25 cellular contexts compared by ENCODE assay signal in genomic region chr1:225561675-225562074, GRCh38.
DNase-seq lines count a peak whose midpoint lies in the region; ATAC-seq, FAIRE-seq and TF ChIP-seq lines count a peak whose summit lies in the region.
"Had no signal": no experiment of that assay in that cellular context is flagged by ENCODE, and none has a peak within 500 bp of the region (broad histone marks: within the 10 kb centered on the region; RNA-seq: fewer than 3 reads in every experiment).

No MANE protein-coding gene starts in this region.

- H2BK120ac ChIP-seq in IMR-90 (ENCODE audit: low read depth, low read length), result no peak overlapping the region
- no peak overlapping the region for H2BK120ac ChIP-seq in mesenchymal stem cell (ENCODE audit: low read depth, low read length)

- no peaks in the 10 kb centered on the region for H3K9me3 Mint-ChIP-seq in activated CD4-positive, alpha-beta T cell treated with anti-CD3 and anti-CD28 coated beads, Interleukin-2, amount 10 ng/mL, durations not matched to agents 24 days and 14 days
- H3K9me3 Mint-ChIP-seq in activated CD8-positive, alpha-beta T cell treated with anti-CD3 and anti-CD28 coated beads, Interleukin-2, amount 10 ng/mL, durations not matched to agents 7 days and 5 days (ENCODE audit: insufficient read depth), result peaks cover 2% of the 10 kb centered on the region

- H3K18ac ChIP-seq in IMR-90 (ENCODE audit: low read depth, low read length) (no peak overlapping the region), mesenchymal stem cell (ENCODE audit: low read depth in 1 of 2, low read length in 2 of 2) (peak overlapping the region in 1 of 2 experiments; percentile 8)

- TF ChIP-seq POLR2A in IMR-90 (IDR thresholded peaks at IDR 0.05; ENCODE audit: low read depth, low read length) (no peak), K562 (conservative IDR thresholded peaks at IDR 0.05) (no peak), breast epithelium (IDR thresholded peaks at IDR 0.05) (no peak)

- H3K36me3 Mint-ChIP-seq in activated CD4-positive, alpha-beta T cell treated with anti-CD3 and anti-CD28 coated beads, Interleukin-2, amount 10 ng/mL, durations not matched to agents 24 days and 14 days (ENCODE audit: low read depth), result no peaks in the 10 kb centered on the region
- no peaks in the 10 kb centered on the region for H3K36me3 Mint-ChIP-seq in activated CD8-positive, alpha-beta T cell treated with anti-CD3 and anti-CD28 coated beads, Interleukin-2, amount 10 ng/mL, durations not matched to agents 7 days and 5 days (ENCODE audit: low read depth)
- H3K36me3 Mint-ChIP-seq: CD4-positive, CD25-positive, alpha-beta regulatory T cell; CD8-positive, alpha-beta T cell had no signal

- H2BK20ac ChIP-seq in IMR-90 (ENCODE audit: low read depth, low read length), result no peak overlapping the region

- no peaks in the 10 kb centered on the region; the same call in 1 of the 2 replicates for H3K4me1 ChIP-seq in IMR-90 (ENCODE audit: control insufficient read depth, insufficient read depth, low read length)
- no peaks in the 10 kb centered on the region; a peak in 1 of 5 replicates for H3K4me1 ChIP-seq in K562 (replicated peaks in 1 of 2; ENCODE audit: control insufficient read depth in 2 of 2, insufficient read depth in 2 of 2, low read length in 2 of 2)
- peaks cover 2% of the 10 kb centered on the region for H3K4me1 ChIP-seq in mesenchymal stem cell (ENCODE audit: control insufficient read depth, insufficient read depth, low read depth, low read length)
- H3K4me1 ChIP-seq in breast epithelium, result no peaks in the 10 kb centered on the region
- H3K4me1 ChIP-seq: BLaER1, Caco-2, HAP-1 had no signal

- H3K9me1 ChIP-seq in IMR-90 (ENCODE audit: insufficient read depth, low read length), result peaks cover 6% of the 10 kb centered on the region; the same call in 1 of the 2 replicates
- H3K9me1 ChIP-seq in K562 (ENCODE audit: control insufficient read depth, insufficient read depth, low read length), result no peaks in the 10 kb centered on the region

- no peak overlapping the region for H2BK15ac ChIP-seq in IMR-90 (ENCODE audit: low read depth, low read length)
- H2BK15ac ChIP-seq in mesenchymal stem cell (ENCODE audit: low read depth, poor library complexity, severe bottlenecking), result no peak overlapping the region

- H3K4me1 Mint-ChIP-seq in activated CD4-positive, alpha-beta T cell treated with anti-CD3 and anti-CD28 coated beads, Interleukin-2, amount 10 ng/mL, durations not matched to agents 24 days and 14 days, result no peaks in the 10 kb centered on the region
- H3K4me1 Mint-ChIP-seq in activated CD8-positive, alpha-beta T cell treated with anti-CD3 and anti-CD28 coated beads, Interleukin-2, amount 10 ng/mL, durations not matched to agents 7 days and 5 days (ENCODE audit: low read depth), result no peaks in the 10 kb centered on the region
- H3K4me1 Mint-ChIP-seq: B cell; CD4-positive, CD25-positive, alpha-beta regulatory T cell had no signal

- no peak overlapping the region for H3K4me3 ChIP-seq in IMR-90 (ENCODE audit: insufficient read depth, low read depth, low read length)
- no peak overlapping the region for H3K4me3 ChIP-seq in K562
- H3K4me3 ChIP-seq in mesenchymal stem cell (ENCODE audit: insufficient read depth in 1 of 2, low read depth in 1 of 2, low read length in 2 of 2), result no peak overlapping the region
- no peak overlapping the region for H3K4me3 ChIP-seq in breast epithelium
- H3K4me3 ChIP-seq: BLaER1, GM12878, HAP-1 had no signal

- H2AK5ac ChIP-seq in IMR-90 (ENCODE audit: low read depth, low read length), result no peak overlapping the region
- no peak overlapping the region for H2AK5ac ChIP-seq in mesenchymal stem cell (ENCODE audit: low read length, severe bottlenecking)

- H3K36me3 ChIP-seq in IMR-90 (ENCODE audit: control insufficient read depth, insufficient read depth, low read length), result peaks cover 14% of the 10 kb centered on the region
- no peaks in the 10 kb centered on the region for H3K36me3 ChIP-seq in K562 (ENCODE audit: control insufficient read depth, insufficient read depth, low read length)
- peaks cover 8 to 19% of the 10 kb centered on the region in 2 experiments for H3K36me3 ChIP-seq in mesenchymal stem cell (ENCODE audit: control insufficient read depth in 1 of 2, insufficient read depth in 2 of 2, low read depth in 1 of 2, low read length in 2 of 2)
- no peaks in the 10 kb centered on the region for H3K36me3 ChIP-seq in breast epithelium

- in situ Hi-C loops in IMR-90 (cut with MboI; ENCODE audit: low sequenced_read_pairs), result no loop called here
- in situ Hi-C loops in K562 (cut with MboI), result no loop called here

- no peak overlapping the region for H3K27ac Mint-ChIP-seq in activated CD4-positive, alpha-beta T cell treated with anti-CD3 and anti-CD28 coated beads, Interleukin-2, amount 10 ng/mL, durations not matched to agents 24 days and 14 days
- no peak overlapping the region for H3K27ac Mint-ChIP-seq in activated CD8-positive, alpha-beta T cell treated with anti-CD3 and anti-CD28 coated beads, Interleukin-2, amount 10 ng/mL, durations not matched to agents 7 days and 5 days
- H3K27ac Mint-ChIP-seq: B cell; CD4-positive, CD25-positive, alpha-beta regulatory T cell; CD8-positive, alpha-beta T cell had no signal

- no peak overlapping the region for H4K5ac ChIP-seq in IMR-90 (ENCODE audit: low read depth, low read length)

- no peak overlapping the region for H2BK5ac ChIP-seq in IMR-90 (ENCODE audit: low read depth, low read length, poor library complexity, severe bottlenecking)
- H2BK5ac ChIP-seq in mesenchymal stem cell (ENCODE audit: low read depth, low read length, poor library complexity, severe bottlenecking), result no peak overlapping the region

- H3K79me2 ChIP-seq in K562 (ENCODE audit: control insufficient read depth, insufficient read depth, low read length), result no peaks in the 10 kb centered on the region

- H3K4me3 Mint-ChIP-seq in activated CD4-positive, alpha-beta T cell treated with anti-CD3 and anti-CD28 coated beads, Interleukin-2, amount 10 ng/mL, durations not matched to agents 24 days and 14 days, result no peak overlapping the region
- H3K4me3 Mint-ChIP-seq in activated CD8-positive, alpha-beta T cell treated with anti-CD3 and anti-CD28 coated beads, Interleukin-2, amount 10 ng/mL, durations not matched to agents 7 days and 5 days, result no peak overlapping the region
- H3K4me3 Mint-ChIP-seq: B cell; CD4-positive, CD25-positive, alpha-beta regulatory T cell; CD8-positive, alpha-beta T cell had no signal

- H3K23ac ChIP-seq in IMR-90 (ENCODE audit: low read depth, low read length) (peak overlapping the region; percentile 42; the same call in 1 of the 2 replicates), mesenchymal stem cell (ENCODE audit: low read length in 2 of 2) (no peak overlapping the region)

- H3K79me1 ChIP-seq in IMR-90 (ENCODE audit: low read depth in 1 of 2, low read length in 2 of 2) (peaks cover 23 to 36% of the 10 kb centered on the region in 2 experiments), mesenchymal stem cell (replicated peaks; ENCODE audit: low read length, poor library complexity, severe bottlenecking) (peaks cover 21% of the 10 kb centered on the region)

- DNase-seq in activated CD4-positive, alpha-beta T cell treated with anti-CD3 and anti-CD28 coated beads, Interleukin-2, amount 10 ng/mL, durations not matched to agents 24 days and 14 days, result peak; percentile 34
- no peak for DNase-seq in activated CD4-positive, alpha-beta T cell treated with anti-CD3 and anti-CD28 coated beads for 1 hour
- DNase-seq in IMR-90 (no peak), K562 (ENCODE audit: extremely low read depth in 1 of 4, low spot score in 3 of 4) (peak in 1 of 4 experiments; percentile 9), mesenchymal stem cell (peak; percentile 14), breast epithelium (ENCODE audit: low spot score in 2 of 2) (no peak)
- no peak for DNase-seq in activated CD8-positive, alpha-beta T cell treated with anti-CD3 and anti-CD28 coated beads, Interleukin-2, amount 10 ng/mL, durations not matched to agents 7 days and 5 days
- DNase-seq: Caco-2; CD4-positive, CD25-positive, alpha-beta regulatory T cell; CD8-positive, alpha-beta T cell; DMS 273 treated with DMSO at 0.1 percent for 48 hours; DMS79; EL; GDM1; GOT3 had no signal

- H3K9me3 ChIP-seq in IMR-90 (ENCODE audit: control insufficient read depth, insufficient read depth, low read length), result peaks cover 2% of the 10 kb centered on the region; the same call in 1 of the 2 replicates
- no peaks in the 10 kb centered on the region for H3K9me3 ChIP-seq in K562 (replicated peaks; ENCODE audit: control insufficient read depth, insufficient read depth, low read depth, low read length)
- H3K9me3 ChIP-seq in mesenchymal stem cell (ENCODE audit: control insufficient read depth, low read length), result no peaks in the 10 kb centered on the region
- H3K9me3 ChIP-seq in breast epithelium, result peaks cover 0 to 4% of the 10 kb centered on the region in 2 donors
- H3K9me3 ChIP-seq: Caco-2, HAP-1 had no signal

- TF ChIP-seq EP300 in K562 (IDR thresholded peaks at IDR 0.05; ENCODE audit: low read length), result no peak

- no peak overlapping the region for H2AK9ac ChIP-seq in IMR-90 (replicated peaks; ENCODE audit: low read depth, low read length, poor library complexity)

- FAIRE-seq in K562 (lab: Jason Lieb, UNC), result no peak
- FAIRE-seq: A204.1, GM12878, GM19239, H54 had no signal

- ATAC-seq in IMR-90 (ENCODE audit: low read depth) (no peak), K562 (peak; percentile 42), GM19328 (IDR thresholded peaks at IDR 0.05; ENCODE audit: unreplicated experiment) (no peak)
- no peak for ATAC-seq in activated CD8-positive, alpha-beta T cell treated with anti-CD3 and anti-CD28 coated beads, Interleukin-2, amount 10 ng/mL, durations not matched to agents 7 days and 5 days
- ATAC-seq: CD8-positive, alpha-beta T cell; GM12878 had no signal

- TF ChIP-seq RAD21 in IMR-90 (IDR thresholded peaks at IDR 0.05; ENCODE audit: low read length) (no peak), K562 (CRISPR knock-in tag; conservative IDR thresholded peaks at IDR 0.05 in 1 of 2, IDR thresholded peaks at IDR 0.05 in 1 of 2) (no peak)

- H3K4me2 ChIP-seq in IMR-90 (ENCODE audit: low read depth, low read length) (no peak overlapping the region), K562 (ENCODE audit: insufficient read depth, low read length) (no peak overlapping the region), mesenchymal stem cell (ENCODE audit: low read length, poor library complexity, severe bottlenecking) (no peak overlapping the region)
- H3K4me2 ChIP-seq: BLaER1 had no signal

- H4K8ac ChIP-seq in IMR-90 (ENCODE audit: low read depth in 2 of 2, low read length in 2 of 2), result no peak overlapping the region
- H4K8ac ChIP-seq in mesenchymal stem cell (ENCODE audit: low read length), result no peak overlapping the region

- TF ChIP-seq CTCF in IMR-90 (conservative IDR thresholded peaks at IDR 0.05; ENCODE audit: low read depth, low read length), result no peak
- no peak for TF ChIP-seq CTCF in K562 (IDR thresholded peaks at IDR 0.05 in 2 of 3, conservative IDR thresholded peaks at IDR 0.05 in 1 of 3; ENCODE audit: insufficient read depth in 2 of 3, low read depth in 1 of 3, low read length in 3 of 3)
- TF ChIP-seq CTCF in breast epithelium (IDR thresholded peaks at IDR 0.05), result no peak

- no peak overlapping the region for H3K56ac ChIP-seq in IMR-90 (ENCODE audit: extremely low read depth, insufficient read depth, low read length)

- BruUV-seq in IMR-90 (replicated peaks; lab: Mats Ljungman, UMichigan) (no TSS peak), K562 (replicated peaks; lab: Mats Ljungman, UMichigan) (no TSS peak)

- H2AFZ ChIP-seq in IMR-90 (replicated peaks; ENCODE audit: low read length, poor library complexity), result no peak overlapping the region
- no peak overlapping the region for H2AFZ ChIP-seq in K562 (ENCODE audit: low read depth, low read length)
- no peak overlapping the region for H2AFZ ChIP-seq in mesenchymal stem cell (ENCODE audit: low read depth, low read length)

- no peak overlapping the region for H3K4ac ChIP-seq in IMR-90 (ENCODE audit: low read depth, low read length)
- H3K4ac ChIP-seq in mesenchymal stem cell (ENCODE audit: low read depth in 1 of 2, low read length in 2 of 2), result no peak overlapping the region

- no peak overlapping the region for H3K14ac ChIP-seq in IMR-90 (replicated peaks; ENCODE audit: low read depth, low read length)
- no peak overlapping the region for H3K14ac ChIP-seq in mesenchymal stem cell (ENCODE audit: low read length in 2 of 2)

- dilution Hi-C loops in IMR-90 (cut with HindIII; ENCODE audit: low sequenced_read_pairs, unreplicated experiment), result no loop called here

- H4K20me1 ChIP-seq in IMR-90 (ENCODE audit: insufficient read depth, low read length) (peaks cover 6% of the 10 kb centered on the region), K562 (replicated peaks; ENCODE audit: control insufficient read depth, insufficient read depth, low read length) (no peaks in the 10 kb centered on the region)
- H4K20me1 ChIP-seq: BLaER1 had no signal

- POLR2A ChIA-PET in IMR-90 (lab: Charles Lee; ENCODE audit: unreplicated experiment), result no interaction called here
- POLR2A ChIA-PET in K562 (lab: Yijun Ruan, JAX), result interaction anchor here (1.2 to 1.4 kb wide), 2 partner anchors 9 to 216 kb away, joined by 3 read pairs; no protein-coding TSS in a partner anchor
- POLR2A ChIA-PET in activated CD8-positive, alpha-beta T cell treated with anti-CD3 and anti-CD28 coated beads, Interleukin-2, amount 10 ng/mL, durations not matched to agents 7 days and 5 days (lab: Charles Lee), result no interaction called here

- H3K9ac ChIP-seq in IMR-90 (ENCODE audit: low read depth, low read length) (no peak overlapping the region), K562 (ENCODE audit: insufficient read depth in 1 of 2, low read depth in 2 of 2, low read length in 2 of 2) (no peak overlapping the region), mesenchymal stem cell (ENCODE audit: low read length) (no peak overlapping the region)
- H3K9ac ChIP-seq: BLaER1 had no signal

- H2BK12ac ChIP-seq in mesenchymal stem cell (ENCODE audit: low read length in 2 of 2), result no peak overlapping the region

- H3K27ac ChIP-seq in IMR-90 (ENCODE audit: insufficient read depth, low read length), result no peak overlapping the region
- no peak overlapping the region for H3K27ac ChIP-seq in K562 (ENCODE audit: extremely low read depth, low read depth, low read length)
- H3K27ac ChIP-seq in mesenchymal stem cell (ENCODE audit: low read length, poor library complexity, severe bottlenecking), result no peak overlapping the region
- no peak overlapping the region for H3K27ac ChIP-seq in breast epithelium
- H3K27ac ChIP-seq: 22Rv1, BLaER1, C4-2B had no signal

- no peaks in the 10 kb centered on the region for H3K27me3 ChIP-seq in IMR-90 (ENCODE audit: control insufficient read depth, insufficient read depth, low read length)
- peaks cover 4 to 28% of the 10 kb centered on the region in 2 experiments; a peak in 4 of 5 replicates for H3K27me3 ChIP-seq in K562 (ENCODE audit: control insufficient read depth in 2 of 2, insufficient read depth in 2 of 2, low read length in 2 of 2)
- no peaks in the 10 kb centered on the region for H3K27me3 ChIP-seq in mesenchymal stem cell (ENCODE audit: control insufficient read depth in 1 of 2, insufficient read depth in 1 of 2, low read length in 2 of 2)
- no peaks in the 10 kb centered on the region for H3K27me3 ChIP-seq in breast epithelium
- H3K27me3 ChIP-seq: BLaER1 had no signal

- CTCF ChIA-PET in IMR-90 (lab: Yijun Ruan, JAX), result interaction anchor here (0.9 kb wide), 1 partner anchor 216 kb away, joined by 3 read pairs; no protein-coding TSS in a partner anchor
- CTCF ChIA-PET in K562 (lab: Yijun Ruan, JAX; ENCODE audit: low intra/inter-chr PET ratio), result interaction anchor here (0.6 kb wide), 1 partner anchor 87 kb away, joined by 3 read pairs; no protein-coding TSS in a partner anchor
- CTCF ChIA-PET in activated CD8-positive, alpha-beta T cell treated with anti-CD3 and anti-CD28 coated beads, Interleukin-2, amount 10 ng/mL, durations not matched to agents 7 days and 5 days (lab: Charles Lee), result interaction anchor here (0.6 to 1.0 kb wide), 2 partner anchors 47 to 63 kb away, joined by 3 read pairs; no protein-coding TSS in a partner anchor

- H3K27me3 Mint-ChIP-seq in activated CD4-positive, alpha-beta T cell treated with anti-CD3 and anti-CD28 coated beads, Interleukin-2, amount 10 ng/mL, durations not matched to agents 24 days and 14 days, result peaks cover 10% of the 10 kb centered on the region
- peaks cover 9% of the 10 kb centered on the region for H3K27me3 Mint-ChIP-seq in activated CD8-positive, alpha-beta T cell treated with anti-CD3 and anti-CD28 coated beads, Interleukin-2, amount 10 ng/mL, durations not matched to agents 7 days and 5 days (ENCODE audit: low read depth)

- intact Hi-C loops in activated CD4-positive, alpha-beta T cell treated with anti-CD3 and anti-CD28 coated beads, Interleukin-2, amount 10 ng/mL, durations not matched to agents 24 days and 14 days (cut with micrococcal nuclease), result no loop called here
- intact Hi-C loops in IMR-90 (cut with micrococcal nuclease), result no loop called here
- intact Hi-C loops in K562 (cut with micrococcal nuclease), result no loop called here
- intact Hi-C loops in breast epithelium (cut with DNase I; ENCODE audit: low total_unique reads), result no loop called here

- H4K91ac ChIP-seq in IMR-90 (ENCODE audit: insufficient read depth, low read depth, low read length) (no peak overlapping the region), mesenchymal stem cell (ENCODE audit: low read length) (no peak overlapping the region)

- no CpG with 5 or more reads among the region's 5 CpGs for WGBS in IMR-90 (ENCODE audit: extremely low coverage in 2 of 2, insufficient read length in 1 of 2), 2 experiments
- 27% methylated on average over 5 of the region's 5 CpGs for WGBS in K562 (ENCODE audit: insufficient coverage, low coverage, missing lambda C conversion rate)
- WGBS in mesenchymal stem cell, result 97% methylated on average over 5 of the region's 5 CpGs

Comparison
In these comparisons a context has a peak if more than half of its experiments do, and no peak if none do; other contexts are left out.
1. DNase-seq: peak in activated CD4-positive, alpha-beta T cell treated with anti-CD3 and anti-CD28 coated beads, Interleukin-2, amount 10 ng/mL, durations not matched to agents 24 days and 14 days (single experiment) and mesenchymal stem cell (single experiment); none in activated CD4-positive, alpha-beta T cell treated with anti-CD3 and anti-CD28 coated beads for 1 hour (single experiment), IMR-90 (single experiment), breast epithelium (0 of 2) and activated CD8-positive, alpha-beta T cell treated with anti-CD3 and anti-CD28 coated beads, Interleukin-2, amount 10 ng/mL, durations not matched to agents 7 days and 5 days (single experiment).